ENCODE assay signal across 9 cellular contexts in genomic region chr10:69344591-69345244, GRCh38.
DNase-seq lines count a peak whose midpoint lies in the region; ATAC-seq and TF ChIP-seq lines count a peak whose summit lies in the region.
"Had no signal": no experiment of that assay in that cellular context is flagged by ENCODE, and none has a peak within 500 bp of the region (broad histone marks: within the 10 kb centered on the region; RNA-seq: fewer than 3 reads in every experiment).

No MANE protein-coding gene starts in this region.

- no peak for ATAC-seq in left cardiac atrium
- ATAC-seq in IMR-90 (ENCODE audit: low read depth): no peak
- ATAC-seq: Panc1 had no signal

- no peak overlapping the region for H2BK5ac ChIP-seq in IMR-90 (ENCODE audit: low read depth, low read length, poor library complexity, severe bottlenecking)

- H2AK5ac ChIP-seq in IMR-90 (ENCODE audit: low read depth, low read length): no peak overlapping the region

- H3K27me3 ChIP-seq in left ventricle myocardium inferior (ENCODE audit: low read depth): no peaks in the 10 kb centered on the region
- H3K27me3 ChIP-seq in IMR-90 (ENCODE audit: control insufficient read depth, insufficient read depth, low read length): no peaks in the 10 kb centered on the region
- no peaks in the 10 kb centered on the region for H3K27me3 ChIP-seq in thyroid gland

- TF ChIP-seq CTCF in left ventricle myocardium inferior (IDR thresholded peaks at IDR 0.05; ENCODE audit: borderline replicate concordance) (no peak), IMR-90 (conservative IDR thresholded peaks at IDR 0.05; ENCODE audit: low read depth, low read length) (no peak), thyroid gland (IDR thresholded peaks at IDR 0.05) (no peak)

- no TSS peak for BruUV-seq in IMR-90 (replicated peaks; lab: Mats Ljungman, UMichigan)

- peaks cover 30% of the 10 kb centered on the region for H3K9me1 ChIP-seq in IMR-90 (ENCODE audit: insufficient read depth, low read length)

- in situ Hi-C loops in IMR-90 (cut with MboI; ENCODE audit: low sequenced_read_pairs): no loop called here

- TF ChIP-seq RAD21 in IMR-90 (IDR thresholded peaks at IDR 0.05; ENCODE audit: low read length): no peak

- H3K9ac ChIP-seq in IMR-90 (ENCODE audit: low read depth, low read length): no peak overlapping the region

- no peak overlapping the region for H3K14ac ChIP-seq in IMR-90 (replicated peaks; ENCODE audit: low read depth, low read length)

- H3K36me3 ChIP-seq in left ventricle myocardium inferior (peaks cover 16% of the 10 kb centered on the region), IMR-90 (ENCODE audit: control insufficient read depth, insufficient read depth, low read length) (peaks cover 17% of the 10 kb centered on the region), thyroid gland (peaks cover 0 to 9% of the 10 kb centered on the region in 2 donors)

- H2BK15ac ChIP-seq in IMR-90 (ENCODE audit: low read depth, low read length): no peak overlapping the region

- 92% methylated on average over 6 of the region's 13 CpGs; no CpG with 5 or more reads in 1 of the 2 experiments for WGBS in IMR-90 (ENCODE audit: extremely low coverage in 2 of 2, insufficient read length in 1 of 2), 2 experiments
- 50% methylated on average over 12 to 13 of the region's 13 CpGs for WGBS in thyroid gland, 2 donors

- no peak overlapping the region for H4K91ac ChIP-seq in IMR-90 (ENCODE audit: insufficient read depth, low read depth, low read length)

- no peak for TF ChIP-seq POLR2A in IMR-90 (IDR thresholded peaks at IDR 0.05; ENCODE audit: low read depth, low read length)
- TF ChIP-seq POLR2A in thyroid gland (IDR thresholded peaks at IDR 0.05): no peak

- H4K5ac ChIP-seq in IMR-90 (ENCODE audit: low read depth, low read length): no peak overlapping the region

- H3K4me2 ChIP-seq in IMR-90 (ENCODE audit: low read depth, low read length): no peak overlapping the region

- H3K27ac ChIP-seq in left ventricle myocardium inferior (replicated peaks) (peak overlapping the region; percentile 59), IMR-90 (ENCODE audit: insufficient read depth, low read length) (no peak overlapping the region), thyroid gland (peak overlapping the region; percentile 54 to 86 (median 60))

- no peak overlapping the region for H2AFZ ChIP-seq in IMR-90 (replicated peaks; ENCODE audit: low read length, poor library complexity)

- intact Hi-C loops in left ventricle myocardium inferior (cut with micrococcal nuclease) (no loop called here), left cardiac atrium (cut with DNase I) (no loop called here), IMR-90 (cut with micrococcal nuclease) (no loop called here), thyroid gland (cut with DNase I) (no loop called here)

- no peak overlapping the region for H3K18ac ChIP-seq in IMR-90 (ENCODE audit: low read depth, low read length)

- H3K9me3 ChIP-seq in left ventricle myocardium inferior (replicated peaks): no peaks in the 10 kb centered on the region
- no peaks in the 10 kb centered on the region for H3K9me3 ChIP-seq in IMR-90 (ENCODE audit: control insufficient read depth, insufficient read depth, low read length)
- no peaks in the 10 kb centered on the region for H3K9me3 ChIP-seq in thyroid gland

- peaks cover 36 to 89% of the 10 kb centered on the region in 2 experiments for H3K79me1 ChIP-seq in IMR-90 (ENCODE audit: low read depth in 1 of 2, low read length in 2 of 2)

- H3K56ac ChIP-seq in IMR-90 (ENCODE audit: extremely low read depth, insufficient read depth, low read length): no peak overlapping the region

- DNase-seq in left ventricle myocardium inferior (no peak), left cardiac atrium (no peak), IMR-90 (no peak), thyroid gland (peak; percentile 44 to 54), SW480 (ENCODE audit: low spot score) (no peak), AG20443 (ENCODE audit: low spot score) (no peak)
- peak; percentile 39 for DNase-seq in central memory CD4-positive, alpha-beta T cell
- DNase-seq in stimulated activated CD4-positive, alpha-beta T cell treated with anti-CD3 and anti-CD28 coated beads, Interleukin-4, amount 100 ng/mL, for 1 hour: no peak

- H3K4me3 ChIP-seq in left ventricle myocardium inferior: no peak overlapping the region
- no peak overlapping the region for H3K4me3 ChIP-seq in IMR-90 (ENCODE audit: insufficient read depth, low read depth, low read length)
- H3K4me3 ChIP-seq in thyroid gland (replicated peaks in 1 of 3): no peak overlapping the region

- H2BK20ac ChIP-seq in IMR-90 (ENCODE audit: low read depth, low read length): no peak overlapping the region

- no peak overlapping the region for H3K4ac ChIP-seq in IMR-90 (ENCODE audit: low read depth, low read length)

- peak overlapping the region; percentile 25 for H2AK9ac ChIP-seq in IMR-90 (replicated peaks; ENCODE audit: low read depth, low read length, poor library complexity)

- H4K8ac ChIP-seq in IMR-90 (ENCODE audit: low read depth in 2 of 2, low read length in 2 of 2): no peak overlapping the region

- no peak overlapping the region for H2BK120ac ChIP-seq in IMR-90 (ENCODE audit: low read depth, low read length)

- POLR2A ChIA-PET in IMR-90 (lab: Charles Lee; ENCODE audit: unreplicated experiment): no interaction called here

- H3K4me1 ChIP-seq in left ventricle myocardium inferior: peaks cover 78% of the 10 kb centered on the region
- peaks cover 6% of the 10 kb centered on the region for H3K4me1 ChIP-seq in IMR-90 (ENCODE audit: control insufficient read depth, insufficient read depth, low read length)
- H3K4me1 ChIP-seq in thyroid gland: peaks cover 61 to 80% of the 10 kb centered on the region in 2 donors

- H4K20me1 ChIP-seq in IMR-90 (ENCODE audit: insufficient read depth, low read length): peaks cover 42% of the 10 kb centered on the region

- no peak overlapping the region for H3K23ac ChIP-seq in IMR-90 (ENCODE audit: low read depth, low read length)

- CTCF ChIA-PET in IMR-90 (lab: Yijun Ruan, JAX): no interaction called here

- dilution Hi-C loops in IMR-90 (cut with HindIII; ENCODE audit: low sequenced_read_pairs, unreplicated experiment): no loop called here

TF ChIP-seq in IMR-90, 13 proteins besides CTCF, POLR2A, EP300 and RAD21:
- TF ChIP-seq NFE2L2 (IDR thresholded peaks at IDR 0.05; ENCODE audit: low read depth, low read length) (no peak), ELK1 (IDR thresholded peaks at IDR 0.05; ENCODE audit: borderline replicate concordance, low read depth, low read length) (no peak), RFX5 (IDR thresholded peaks at IDR 0.05; ENCODE audit: low read depth, low read length) (no peak), BHLHE40 (IDR thresholded peaks at IDR 0.05; ENCODE audit: low read depth, low read length) (no peak), MAFK (IDR thresholded peaks at IDR 0.05; ENCODE audit: low read depth, low read length) (no peak), USF2 (IDR thresholded peaks at IDR 0.05; ENCODE audit: low read depth, low read length) (no peak), RCOR1 (IDR thresholded peaks at IDR 0.05; ENCODE audit: insufficient replicate concordance, low read length) (no peak), MAZ (IDR thresholded peaks at IDR 0.05; ENCODE audit: borderline replicate concordance, low read depth, low read length) (no peak), FOS (IDR thresholded peaks at IDR 0.05; ENCODE audit: low read depth, low read length) (no peak), MXI1 (IDR thresholded peaks at IDR 0.05; ENCODE audit: borderline replicate concordance, low read depth, low read length) (no peak)
TF ChIP-seq in IMR-90: peak in this region for 0.

Comparison
In these comparisons a context has a peak if more than half of its experiments do, and no peak if none do; other contexts are left out.
1. DNase-seq: peak in central memory CD4-positive, alpha-beta T cell (single experiment) and thyroid gland (2 of 2); none in left ventricle myocardium inferior (single experiment), left cardiac atrium (single experiment), IMR-90 (single experiment), SW480 (single experiment), AG20443 (single experiment) and stimulated activated CD4-positive, alpha-beta T cell treated with anti-CD3 and anti-CD28 coated beads, Interleukin-4, amount 100 ng/mL, for 1 hour (single experiment).